Comparison of ENCODE assay signal across 14 cellular contexts in genomic region chr7:139698879-139699278, GRCh38.
"Had no signal": no experiment of that assay in that cellular context is flagged by ENCODE, and none has a peak within 500 bp of the region (broad histone marks: within the 10 kb centered on the region; RNA-seq: fewer than 3 reads in every experiment).

No MANE protein-coding gene starts in this region.

- H3K27me3 Mint-ChIP-seq: activated naive CD4-positive, alpha-beta T cell treated with anti-CD3 and anti-CD28 coated beads, Interleukin-2, amount 10 ng/mL, durations not matched to agents 7 days and 5 days; brain had no signal

- H3K27me3 ChIP-seq: adrenal gland, hepatocyte had no signal

- H3K4me3 ChIP-seq: adrenal gland, hepatocyte, smooth muscle cell had no signal

- H3K4me3 Mint-ChIP-seq: activated CD8-positive, alpha-beta T cell treated with anti-CD3 and anti-CD28 coated beads, Interleukin-2, amount 10 ng/mL, durations not matched to agents 7 days and 5 days; activated naive CD4-positive, alpha-beta T cell treated with anti-CD3 and anti-CD28 coated beads, Interleukin-2, amount 10 ng/mL, durations not matched to agents 7 days and 5 days; brain; stimulated activated effector memory CD8-positive, alpha-beta T cell treated with anti-CD3 and anti-CD28 coated beads, Interleukin-12 subunit alpha, Interleukin-12 subunit beta, amount 100 ng/mL, for 72 hours had no signal

- H3K9me3 Mint-ChIP-seq: activated naive CD4-positive, alpha-beta T cell treated with anti-CD3 and anti-CD28 coated beads, Interleukin-2, amount 10 ng/mL, durations not matched to agents 7 days and 5 days; brain; stimulated activated effector memory CD8-positive, alpha-beta T cell treated with anti-CD3 and anti-CD28 coated beads, Interleukin-12 subunit alpha, Interleukin-12 subunit beta, amount 100 ng/mL, for 72 hours had no signal

- DNase-seq: activated CD4-positive, alpha-beta T cell treated with anti-CD3 and anti-CD28 coated beads for 4 hours; activated CD8-positive, alpha-beta memory T cell treated with anti-CD3 and anti-CD28 coated beads, Interleukin-2, amount 50 U/mL, for 48 hours; activated CD8-positive, alpha-beta T cell treated with anti-CD3 and anti-CD28 coated beads, Interleukin-2, amount 10 ng/mL, durations not matched to agents 7 days and 5 days; activated naive CD4-positive, alpha-beta T cell treated with anti-CD3 and anti-CD28 coated beads, Interleukin-2, amount 10 ng/mL, durations not matched to agents 7 days and 5 days; dermis blood vessel endothelial cell; right cardiac atrium; SW 1271; T-helper 9 cell; trophoblast cell had no signal

- H3K36me3 Mint-ChIP-seq: activated naive CD4-positive, alpha-beta T cell treated with anti-CD3 and anti-CD28 coated beads, Interleukin-2, amount 10 ng/mL, durations not matched to agents 7 days and 5 days had no signal

- H3K9me3 ChIP-seq: adrenal gland had no signal

- H3K27ac ChIP-seq: adrenal gland, hepatocyte had no signal

- H3K36me3 ChIP-seq: adrenal gland had no signal

- H3K27ac Mint-ChIP-seq: activated CD8-positive, alpha-beta T cell treated with anti-CD3 and anti-CD28 coated beads, Interleukin-2, amount 10 ng/mL, durations not matched to agents 7 days and 5 days; activated naive CD4-positive, alpha-beta T cell treated with anti-CD3 and anti-CD28 coated beads, Interleukin-2, amount 10 ng/mL, durations not matched to agents 7 days and 5 days; stimulated activated effector memory CD8-positive, alpha-beta T cell treated with anti-CD3 and anti-CD28 coated beads, Interleukin-12 subunit alpha, Interleukin-12 subunit beta, amount 100 ng/mL, for 72 hours had no signal

- ATAC-seq: activated CD8-positive, alpha-beta T cell treated with anti-CD3 and anti-CD28 coated beads, Interleukin-2, amount 10 ng/mL, durations not matched to agents 7 days and 5 days; right cardiac atrium; stimulated activated effector memory CD8-positive, alpha-beta T cell treated with anti-CD3 and anti-CD28 coated beads, Interleukin-12 subunit alpha, Interleukin-12 subunit beta, amount 100 ng/mL, for 72 hours had no signal
